30 cellular contexts compared by ENCODE assay signal in the genomic region with DNA sequence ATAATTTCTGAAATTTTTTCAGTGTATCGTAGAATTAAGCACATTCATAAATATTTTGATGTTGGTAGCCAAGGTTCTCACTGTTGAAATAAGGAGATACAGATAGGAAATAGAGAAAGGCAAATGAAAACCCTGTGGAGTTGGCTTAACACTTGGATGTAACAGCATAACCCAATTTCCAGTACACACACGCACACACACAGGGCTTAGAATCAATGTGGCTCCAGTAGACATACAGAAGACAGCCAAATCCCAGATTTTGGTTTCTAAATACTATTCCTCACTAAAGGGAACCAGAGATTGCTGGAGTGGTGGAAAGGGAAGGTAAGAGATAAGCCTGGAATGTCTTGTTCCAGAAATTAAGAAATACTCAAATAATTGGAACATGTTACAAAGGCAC. TPM values are rescaled to one million over a fixed set of nuclear protein-coding genes. Genes with fewer than 3 reads are reported as not detected.
"Had no signal": no experiment of that assay in that cellular context is flagged by ENCODE, and none has a peak within 500 bp of the region (broad histone marks: within the 10 kb centered on the region; RNA-seq: fewer than 3 reads in every experiment).

No MANE protein-coding gene starts in this region.

- H3K4me1 ChIP-seq: colonic mucosa, right lobe of liver had no signal

- H3K4me3 ChIP-seq: colonic mucosa, heart right ventricle, left lung, lower lobe of right lung, psoas muscle, right lobe of liver, smooth muscle cell, suprapubic skin, transverse colon, upper lobe of right lung, uterus had no signal

- FAIRE-seq: islet of Langerhans had no signal

- H3K27ac ChIP-seq: colonic mucosa, epithelial cell of prostate, heart right ventricle, left lung, lower lobe of right lung, psoas muscle, right lobe of liver, suprapubic skin, transverse colon, upper lobe of right lung, uterus had no signal

- H3K27me3 ChIP-seq: colonic mucosa, heart right ventricle, left lung, right lobe of liver, suprapubic skin, transverse colon, upper lobe of right lung, uterus had no signal

- DNase-seq: colonic mucosa; effector CD8-positive, alpha-beta T cell; endodermal cell; foreskin melanocyte; glutamatergic neuron; heart right ventricle; hippocampal formation; left cardiac atrium; left lung; lower lobe of right lung; naive thymus-derived CD8-positive, alpha-beta T cell; nephron progenitor cell; nucleus accumbens; posterior cingulate gyrus; psoas muscle; right lobe of liver; stimulated activated CD4-positive, alpha-beta T cell treated with anti-CD3 and anti-CD28 coated beads, Interleukin-12 subunit alpha, Interleukin-12 subunit beta, amount 100 ng/mL, for 4 hours; stimulated activated CD4-positive, alpha-beta T cell treated with anti-CD3 and anti-CD28 coated beads, Interleukin-1b, Interleukin-23, amount 100 ng/mL, for 48 hours; stimulated activated CD4-positive, alpha-beta T cell treated with anti-CD3 and anti-CD28 coated beads, Interleukin-4, amount 100 ng/mL, for 1 hour; stimulated activated CD8-positive, alpha-beta memory T cell treated with anti-CD3 and anti-CD28 coated beads, Interleukin-4, amount 100 ng/mL, for 48 hours; stimulated activated naive CD4-positive, alpha-beta T cell; stimulated activated naive CD8-positive, alpha-beta T cell treated with anti-CD3 and anti-CD28 coated beads, Interleukin-15, amount 100 ng/mL, for 72 hours; transverse colon; upper lobe of right lung; uterus had no signal

- H3K36me3 ChIP-seq: left lung, lower lobe of right lung, right lobe of liver, suprapubic skin, transverse colon, upper lobe of right lung, uterus had no signal

- ATAC-seq: esophagus mucosa; left lung; lower lobe of right lung; naive thymus-derived CD8-positive, alpha-beta T cell; psoas muscle; right lobe of liver; stimulated activated naive CD8-positive, alpha-beta T cell treated with anti-CD3 and anti-CD28 coated beads, Interleukin-15, amount 100 ng/mL, for 72 hours; upper lobe of right lung had no signal

- H3K9me3 ChIP-seq: colonic mucosa, heart right ventricle, left lung, lower lobe of right lung, psoas muscle, right lobe of liver, suprapubic skin, transverse colon, upper lobe of right lung, uterus had no signal

RNA-seq across cellular contexts. Expression of gene SMAD1, which starts 54.4 kb away (rescaled TPM):
- total RNA-seq: naive thymus-derived CD8-positive, alpha-beta T cell had no signal
